In genomic region chr4:173420324-173420752, GRCh38 we compare ENCODE assay signal across 8 cellular contexts. TPM values are rescaled to one million over a fixed set of nuclear protein-coding genes. Genes with fewer than 3 reads are reported as not detected.
DNase-seq lines count a peak whose midpoint lies in the region; ATAC-seq and TF ChIP-seq lines count a peak whose summit lies in the region.

No MANE protein-coding gene starts in this region.

- H2AFZ ChIP-seq in Loucy (ENCODE audit: low read length) (no peak overlapping the region), hepatocyte (no peak overlapping the region)

- ATAC-seq in GM18498 (IDR thresholded peaks at IDR 0.05; ENCODE audit: unreplicated experiment): peak; percentile 69

- DNase-seq in ACHN (peak; percentile 24), WERI-Rb-1 (no peak), hepatocyte (ENCODE audit: low spot score) (no peak), HK-2 (ENCODE audit: unreplicated experiment) (no peak), NCI-H774 (lab: John Stamatoyannopoulos, UW) (no peak), anterior cingulate cortex (lab: John Stamatoyannopoulos, UW) (no peak)

- H3K9me3 ChIP-seq in Loucy (ENCODE audit: insufficient read depth, low read depth, low read length) (no peaks in the 10 kb centered on the region), WERI-Rb-1 (ENCODE audit: severe bottlenecking) (no peaks in the 10 kb centered on the region), hepatocyte (ENCODE audit: low read depth) (no peaks in the 10 kb centered on the region)

- H3K27me3 ChIP-seq in Loucy (ENCODE audit: insufficient read depth, low read length, poor library complexity, severe bottlenecking) (no peaks in the 10 kb centered on the region), WERI-Rb-1 (ENCODE audit: insufficient read depth, low read depth, severe bottlenecking) (no peaks in the 10 kb centered on the region), hepatocyte (no peaks in the 10 kb centered on the region)

- H3F3A ChIP-seq in Loucy (ENCODE audit: low read depth): no peaks in the 10 kb centered on the region

- no peak overlapping the region; the same call in 1 of the 2 replicates for H3K27ac ChIP-seq in WERI-Rb-1
- H3K27ac ChIP-seq in hepatocyte: no peak overlapping the region

- WGBS in hepatocyte (ENCODE audit: low lambda C conversion rate, missing lambda C conversion rate): 29% methylated on average over 4 of the region's 4 CpGs

- H3K9ac ChIP-seq in Loucy (ENCODE audit: low read depth, low read length, poor library complexity, severe bottlenecking): no peak overlapping the region

- no peak overlapping the region for H3K4me3 ChIP-seq in Loucy (ENCODE audit: low read length, poor library complexity, severe bottlenecking)
- peak overlapping the region; percentile 11; the same call in 1 of the 2 replicates for H3K4me3 ChIP-seq in WERI-Rb-1 (ENCODE audit: low read depth, low read length)
- no peak overlapping the region for H3K4me3 ChIP-seq in hepatocyte

- no peak overlapping the region for H3K4me2 ChIP-seq in Loucy (ENCODE audit: low read depth, low read length, poor library complexity, severe bottlenecking)
- peak overlapping the region; percentile 30 for H3K4me2 ChIP-seq in hepatocyte

- no peaks in the 10 kb centered on the region for H3K9me2 ChIP-seq in Loucy (replicated peaks; ENCODE audit: low read depth, low read length)
- no peaks in the 10 kb centered on the region for H3K9me2 ChIP-seq in hepatocyte (replicated peaks; ENCODE audit: insufficient read depth)

- H3K36me3 ChIP-seq in Loucy (ENCODE audit: insufficient read depth, low read length): no peaks in the 10 kb centered on the region
- no peaks in the 10 kb centered on the region for H3K36me3 ChIP-seq in WERI-Rb-1
- no peaks in the 10 kb centered on the region for H3K36me3 ChIP-seq in hepatocyte (replicated peaks; ENCODE audit: insufficient read depth, low read depth)

- no peaks in the 10 kb centered on the region for H3K79me2 ChIP-seq in Loucy (ENCODE audit: insufficient read depth, low read length)
- no peaks in the 10 kb centered on the region for H3K79me2 ChIP-seq in hepatocyte

- H3K4me1 ChIP-seq in Loucy (ENCODE audit: insufficient read depth, low read length, poor library complexity, severe bottlenecking) (no peaks in the 10 kb centered on the region), hepatocyte (ENCODE audit: insufficient read depth) (no peaks in the 10 kb centered on the region)

- TF ChIP-seq CTCF in Loucy (conservative IDR thresholded peaks at IDR 0.05; ENCODE audit: low read length) (peak; percentile 74), WERI-Rb-1 (IDR thresholded peaks at IDR 0.05; ENCODE audit: low read depth, low read length) (peak; percentile 35), hepatocyte (IDR thresholded peaks at IDR 0.05; ENCODE audit: poor library complexity) (peak; percentile 72)

- H4K20me1 ChIP-seq in Loucy (ENCODE audit: insufficient read depth, low read length, poor library complexity, severe bottlenecking) (no peaks in the 10 kb centered on the region), hepatocyte (ENCODE audit: insufficient read depth, poor library complexity, severe bottlenecking) (no peaks in the 10 kb centered on the region)

- in situ Hi-C loops in ACHN (cut with HindIII; ENCODE audit: low pct_ligation_motif_present, low pct_unique_long_range_greater_than_20kb, low sequenced_read_pairs): no loop called here

RNA-seq across cellular contexts. Expression of gene SCRG1, which starts 21.4 kb away (rescaled TPM):
- 2.1 and 3.5 TPM in 2 replicates for total RNA-seq in hepatocyte
- 5.1 and 6.1 TPM in 2 replicates for polyA plus RNA-seq in hepatocyte

RNA-seq across cellular contexts. Expression of gene SAP30, which starts 49.6 kb away (rescaled TPM):
- total RNA-seq in hepatocyte: 16.5 and 17.5 TPM in 2 replicates
- polyA plus RNA-seq in hepatocyte: 26.4 and 28.2 TPM in 2 replicates
